ENCODE assay signal across 8 cellular contexts in genomic region chr13:44274838-44275237, GRCh38.
A peak's percentile ranks its signal among the peaks of the same experiment; 100 is the strongest.
DNase-seq lines count a peak whose midpoint lies in the region; ATAC-seq and TF ChIP-seq lines count a peak whose summit lies in the region.

No MANE protein-coding gene starts in this region.

- H3K27ac ChIP-seq in body of pancreas (peak overlapping the region; percentile 3 to 48 (median 32)), muscle layer of colon (ENCODE audit: low read depth, low read length) (peak overlapping the region; percentile 86)

- intact Hi-C loops in body of pancreas (cut with DNase I) = no loop called here

- no peak overlapping the region for H3K9ac ChIP-seq in muscle layer of colon (ENCODE audit: low read length)

- in situ Hi-C loops in ACHN (cut with HindIII; ENCODE audit: low pct_ligation_motif_present, low pct_unique_long_range_greater_than_20kb, low sequenced_read_pairs) = no loop called here

- CTCF ChIA-PET in HEK293T (lab: Yijun Ruan, JAX) = no interaction called here

- H3K9me3 ChIP-seq in MG63 (no peaks in the 10 kb centered on the region), body of pancreas (no peaks in the 10 kb centered on the region), muscle layer of colon (ENCODE audit: low read length) (no peaks in the 10 kb centered on the region)

- POLR2A ChIA-PET in HEK293T (lab: Yijun Ruan, JAX) = no interaction called here

- no peak for TF ChIP-seq CTCF in body of pancreas (IDR thresholded peaks at IDR 0.05)

- ATAC-seq in body of pancreas = no peak
- ATAC-seq in GM21825 (IDR thresholded peaks at IDR 0.05; ENCODE audit: unreplicated experiment) = no peak

- H3K4me1 ChIP-seq in body of pancreas (peaks cover 7% of the 10 kb centered on the region), muscle layer of colon (ENCODE audit: insufficient read depth, low read length) (peaks cover 69% of the 10 kb centered on the region)

- no peaks in the 10 kb centered on the region for H3K27me3 ChIP-seq in MG63
- no peaks in the 10 kb centered on the region for H3K27me3 ChIP-seq in body of pancreas
- H3K27me3 ChIP-seq in muscle layer of colon (ENCODE audit: control insufficient read depth in 1 of 2, insufficient read depth in 2 of 2, low read length in 2 of 2) = no peaks in the 10 kb centered on the region

- no peaks in the 10 kb centered on the region for H3K36me3 ChIP-seq in MG63
- no peaks in the 10 kb centered on the region for H3K36me3 ChIP-seq in body of pancreas (replicated peaks in 1 of 2; ENCODE audit: insufficient read depth in 1 of 2, low read depth in 2 of 2)
- H3K36me3 ChIP-seq in muscle layer of colon (ENCODE audit: insufficient read depth, low read length) = no peaks in the 10 kb centered on the region

- WGBS in body of pancreas, 2 donors = 64 to 70% methylated on average over 2 of the region's 2 CpGs

- DNase-seq in ACHN = peak; percentile 20
- no peak for DNase-seq in MG63
- DNase-seq in body of pancreas = no peak
- no peak for DNase-seq in 8988T
- DNase-seq in HEK293T (ENCODE audit: extremely low spot score) = no peak
- DNase-seq in activated CD4-positive, CD25-positive, alpha-beta regulatory T cell (lab: John Stamatoyannopoulos, UW) = no peak

- TF ChIP-seq POLR2A in body of pancreas (IDR thresholded peaks at IDR 0.05) = no peak

- H3K4me3 ChIP-seq in MG63 = peak overlapping the region; percentile 26
- H3K4me3 ChIP-seq in body of pancreas = no peak overlapping the region
- peak overlapping the region in 1 of 2 donors; percentile 17 for H3K4me3 ChIP-seq in muscle layer of colon (ENCODE audit: low read depth in 1 of 2, low read length in 2 of 2)

TF ChIP-seq in HEK293T, 16 proteins besides CTCF, POLR2A, EP300 and RAD21:
- TF ChIP-seq ZNF384 (IDR thresholded peaks at IDR 0.05) (no peak), FOXK2 (IDR thresholded peaks at IDR 0.05) (no peak), L3MBTL2 (conservative IDR thresholded peaks at IDR 0.05) (no peak), TARDBP (IDR thresholded peaks at IDR 0.05) (no peak), ELF4 (IDR thresholded peaks at IDR 0.05) (no peak), LEF1 (IDR thresholded peaks at IDR 0.05; ENCODE audit: borderline replicate concordance) (no peak), CTBP1 (IDR thresholded peaks at IDR 0.05; ENCODE audit: borderline replicate concordance) (no peak), SP1 (IDR thresholded peaks at IDR 0.05) (no peak), FOXA1 (IDR thresholded peaks at IDR 0.05) (no peak)
